22 cellular contexts compared by ENCODE assay signal in the genomic region with DNA sequence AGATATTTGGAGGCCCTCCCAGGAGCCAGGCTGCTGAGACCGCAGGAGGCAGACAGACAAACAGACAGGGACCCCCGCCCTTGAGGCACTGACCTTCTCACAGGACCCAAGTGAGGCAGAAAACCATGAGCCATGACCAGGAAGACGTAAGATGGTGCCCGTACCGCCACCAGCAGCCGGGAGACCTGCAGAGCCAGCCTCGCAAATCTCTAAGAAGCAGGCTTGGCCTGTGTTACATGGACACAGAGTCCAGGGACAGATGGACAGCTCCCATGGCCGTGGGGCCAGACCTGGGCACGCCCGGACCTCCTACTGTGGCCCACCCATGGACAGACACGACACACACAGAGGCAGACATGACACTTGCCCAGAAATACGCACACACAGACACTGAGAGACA. TPM values are rescaled to one million over a fixed set of nuclear protein-coding genes. Genes with fewer than 3 reads are reported as not detected.
DNase-seq lines count a peak whose midpoint lies in the region; ATAC-seq and TF ChIP-seq lines count a peak whose summit lies in the region.
"Had no signal": no experiment of that assay in that cellular context is flagged by ENCODE, and none has a peak within 500 bp of the region (broad histone marks: within the 10 kb centered on the region; RNA-seq: fewer than 3 reads in every experiment).

No MANE protein-coding gene starts in this region.

- no peak overlapping the region for H3K4me3 ChIP-seq in esophagus muscularis mucosa
- H3K4me3 ChIP-seq: Peyer's patch had no signal

- H3K27ac ChIP-seq in esophagus muscularis mucosa (replicated peaks in 1 of 4): no peak overlapping the region
- H3K27ac ChIP-seq: KMS-11, Peyer's patch had no signal

- H3K4me1 Mint-ChIP-seq in activated naive CD4-positive, alpha-beta T cell treated with anti-CD3 and anti-CD28 coated beads, Interleukin-2, amount 10 ng/mL, durations not matched to agents 7 days and 5 days: peaks cover 17% of the 10 kb centered on the region

- peaks cover 17 to 30% (median 24%) of the 10 kb centered on the region in 4 donors for H3K4me1 ChIP-seq in esophagus muscularis mucosa

- no peak overlapping the region for H3K27ac Mint-ChIP-seq in activated naive CD4-positive, alpha-beta T cell treated with anti-CD3 and anti-CD28 coated beads, Interleukin-2, amount 10 ng/mL, durations not matched to agents 7 days and 5 days
- H3K27ac Mint-ChIP-seq: B cell, HFFc6 had no signal

- H3K27me3 Mint-ChIP-seq in activated naive CD4-positive, alpha-beta T cell treated with anti-CD3 and anti-CD28 coated beads, Interleukin-2, amount 10 ng/mL, durations not matched to agents 7 days and 5 days: peaks cover 8% of the 10 kb centered on the region
- H3K27me3 Mint-ChIP-seq: B cell had no signal

- DNase-seq in activated effector memory CD4-positive, alpha-beta T cell treated with anti-CD3 and anti-CD28 coated beads, Interleukin-2, amount 50 U/mL, for 16 hours: peak; percentile 58
- DNase-seq in activated effector memory CD4-positive, alpha-beta T cell treated with Interleukin-2 at 50 U/mL for 16 hours: no peak
- DNase-seq in esophagus muscularis mucosa (ENCODE audit: extremely low spot score) (peak; percentile 86), omental fat pad (ENCODE audit: low spot score) (peak; percentile 19)
- DNase-seq in activated naive CD4-positive, alpha-beta T cell treated with anti-CD3 and anti-CD28 coated beads, Interleukin-2, amount 10 ng/mL, durations not matched to agents 7 days and 5 days: no peak
- DNase-seq: EL, GF-D8, H7, HFFc6, NCI-H1092 treated with DMSO at 0.1 percent for 48 hours, NCI-H1436 treated with DMSO at 0.1 percent for 48 hours, NCI-H1930, NCI-H345, NCI-H524, NCI-H774 had no signal

- TF ChIP-seq EP300 in esophagus muscularis mucosa (IDR thresholded peaks at IDR 0.05): no peak

- ATAC-seq in omental fat pad (ENCODE audit: low FRiP score) (no peak), HG03159 (IDR thresholded peaks at IDR 0.05; ENCODE audit: unreplicated experiment) (no peak), GM21526 (IDR thresholded peaks at IDR 0.05; ENCODE audit: low FRiP score, unreplicated experiment) (no peak)
- ATAC-seq: SK-N-SH treated with all-trans-retinoic acid at 6 μM for 48 hours had no signal

- 84% methylated on average over 12 of the region's 12 CpGs for WGBS in esophagus muscularis mucosa

- no peaks in the 10 kb centered on the region for H3K27me3 ChIP-seq in esophagus muscularis mucosa
- H3K27me3 ChIP-seq: Peyer's patch had no signal

- intact Hi-C loops in esophagus muscularis mucosa (cut with DNase I): no loop called here

- no peaks in the 10 kb centered on the region for H3K36me3 Mint-ChIP-seq in activated naive CD4-positive, alpha-beta T cell treated with anti-CD3 and anti-CD28 coated beads, Interleukin-2, amount 10 ng/mL, durations not matched to agents 7 days and 5 days

- no peaks in the 10 kb centered on the region for H3K36me3 ChIP-seq in esophagus muscularis mucosa
- H3K36me3 ChIP-seq: Peyer's patch had no signal

- no peak for TF ChIP-seq CTCF in esophagus muscularis mucosa (IDR thresholded peaks at IDR 0.05)
- no peak for TF ChIP-seq CTCF in omental fat pad (IDR thresholded peaks at IDR 0.05)

- TF ChIP-seq POLR2A in esophagus muscularis mucosa (IDR thresholded peaks at IDR 0.05; ENCODE audit: low read depth): no peak

- H3K4me3 Mint-ChIP-seq in activated naive CD4-positive, alpha-beta T cell treated with anti-CD3 and anti-CD28 coated beads, Interleukin-2, amount 10 ng/mL, durations not matched to agents 7 days and 5 days: no peak overlapping the region
- H3K4me3 Mint-ChIP-seq: B cell, HFFc6 had no signal

- H3K9me3 ChIP-seq in esophagus muscularis mucosa: no peaks in the 10 kb centered on the region

- CTCF ChIA-PET in activated naive CD4-positive, alpha-beta T cell treated with anti-CD3 and anti-CD28 coated beads, Interleukin-2, amount 10 ng/mL, durations not matched to agents 7 days and 5 days (lab: Charles Lee): no interaction called here

- peaks cover 6% of the 10 kb centered on the region for H3K9me3 Mint-ChIP-seq in activated naive CD4-positive, alpha-beta T cell treated with anti-CD3 and anti-CD28 coated beads, Interleukin-2, amount 10 ng/mL, durations not matched to agents 7 days and 5 days

RNA-seq across cellular contexts. Expression of gene TOLLIP, which starts 30.7 kb away (rescaled TPM):
- total RNA-seq in esophagus muscularis mucosa (10 to 100 TPM; 33.2 to 71.6 (median 58.6) TPM), omental fat pad (10 to 100 TPM; 33.6 to 52.8 (median 39.9) TPM)

RNA-seq across cellular contexts. Expression of gene BRSK2, which starts 49.6 kb away (rescaled TPM):
- 1 to 10 TPM; 1.0 to 3.3 (median 2.8) TPM for total RNA-seq in esophagus muscularis mucosa
- total RNA-seq in omental fat pad: 1 to 10 TPM in 1 of 4 donors, under 1 TPM in 2, not detected in 1; 0.72 to 1.6 (median 0.82) TPM
- total RNA-seq: OCI-LY7 had no signal

Comparison
In these comparisons a context has a peak if more than half of its experiments do, and no peak if none do; other contexts are left out.
1. DNase-seq: peak in activated effector memory CD4-positive, alpha-beta T cell treated with anti-CD3 and anti-CD28 coated beads, Interleukin-2, amount 50 U/mL, for 16 hours (single experiment), esophagus muscularis mucosa (single experiment) and omental fat pad (single experiment); none in activated effector memory CD4-positive, alpha-beta T cell treated with Interleukin-2 at 50 U/mL for 16 hours (single experiment) and activated naive CD4-positive, alpha-beta T cell treated with anti-CD3 and anti-CD28 coated beads, Interleukin-2, amount 10 ng/mL, durations not matched to agents 7 days and 5 days (single experiment).